In genomic region chr1:196791252-196791651, GRCh38 we compare ENCODE assay signal across 16 cellular contexts. TPM values are rescaled to one million over a fixed set of nuclear protein-coding genes. Genes with fewer than 3 reads are reported as not detected.
"Had no signal": no experiment of that assay in that cellular context is flagged by ENCODE, and none has a peak within 500 bp of the region (broad histone marks: within the 10 kb centered on the region; RNA-seq: fewer than 3 reads in every experiment).

No MANE protein-coding gene starts in this region.

RNA-seq across cellular contexts. Expression of gene CFHR3, which starts 16.6 kb away (rescaled TPM):
- total RNA-seq: activated naive CD4-positive, alpha-beta T cell treated with anti-CD3 and anti-CD28 coated beads for 36 hours; activated naive CD4-positive, alpha-beta T cell treated with anti-CD3 and anti-CD28 coated beads, Interleukin-2, amount 50 U/mL, for 72 hours; activated naive CD8-positive, alpha-beta T cell treated with anti-CD3 and anti-CD28 coated beads for 36 hours; activated naive CD8-positive, alpha-beta T cell treated with anti-CD3 and anti-CD28 coated beads, Interleukin-2, amount 10 ng/mL, durations not matched to agents 7 days and 5 days; activated T-cell treated with anti-CD3 and anti-CD28 coated beads, Interleukin-2, amount 50 U/mL, for 72 hours; activated T-helper 1 cell treated with anti-CD3 and anti-CD28 coated beads, Interleukin-12 subunit alpha, Interleukin-12 subunit beta, Interleukin-2, Interleukin-4 antibody, amounts not matched to agents 30 ng/mL and 10 ng/mL and 1 ng/mL, durations not matched to agents 14 hours and 24 hours and 36 hours; activated T-helper 17 cell treated with anti-CD3 and anti-CD28 coated beads, Interleukin-2, amount 50 U/mL, for 72 hours; activated T-helper 2 cell treated with anti-CD3 and anti-CD28 coated beads, Interferon-gamma antibody, Interleukin-2, Interleukin-4, amounts not matched to agents 10 μg/mL and 5 μg/mL and 100 μg/mL, durations not matched to agents 14 hours and 24 hours and 36 hours; ascending aorta; astrocyte; body of pancreas; breast epithelium; cardiac septum; cerebellum; chondrocyte had no signal

RNA-seq across cellular contexts. Expression of gene CFHR1, which starts 28.3 kb away (rescaled TPM):
- total RNA-seq: activated naive CD4-positive, alpha-beta T cell treated with anti-CD3 and anti-CD28 coated beads for 36 hours; activated naive CD4-positive, alpha-beta T cell treated with anti-CD3 and anti-CD28 coated beads, Interleukin-2, amount 50 U/mL, for 72 hours; activated naive CD8-positive, alpha-beta T cell treated with anti-CD3 and anti-CD28 coated beads for 36 hours; activated naive CD8-positive, alpha-beta T cell treated with anti-CD3 and anti-CD28 coated beads, Interleukin-2, amount 10 ng/mL, durations not matched to agents 7 days and 5 days; activated T-cell treated with anti-CD3 and anti-CD28 coated beads, Interleukin-2, amount 50 U/mL, for 72 hours; activated T-helper 1 cell treated with anti-CD3 and anti-CD28 coated beads, Interleukin-12 subunit alpha, Interleukin-12 subunit beta, Interleukin-2, Interleukin-4 antibody, amounts not matched to agents 30 ng/mL and 10 ng/mL and 1 ng/mL, durations not matched to agents 14 hours and 24 hours and 36 hours; activated T-helper 2 cell treated with anti-CD3 and anti-CD28 coated beads, Interferon-gamma antibody, Interleukin-2, Interleukin-4, amounts not matched to agents 10 μg/mL and 5 μg/mL and 100 μg/mL, durations not matched to agents 14 hours and 24 hours and 36 hours; body of pancreas; breast epithelium; cardiac muscle cell; cardiac septum; cerebellum; chondrocyte had no signal
